ENCODE assay signal across 2 cellular contexts in genomic region chr15:89803941-89804800, GRCh38.
TF ChIP-seq lines count a peak whose summit lies in the region.

No MANE protein-coding gene starts in this region.

TF ChIP-seq in SK-N-SH treated with all-trans-retinoic acid at 6 μM for 48 hours, 23 proteins besides CTCF, POLR2A, EP300 and RAD21 (continued from another document):
- TF ChIP-seq PATZ1 (CRISPR knock-in tag; IDR thresholded peaks at IDR 0.05; ENCODE audit: borderline replicate concordance) (no peak), RARB (CRISPR knock-in tag; IDR thresholded peaks at IDR 0.05) (no peak), GLIS3 (CRISPR knock-in tag; IDR thresholded peaks at IDR 0.05) (no peak), ISL1 (CRISPR knock-in tag; IDR thresholded peaks at IDR 0.05) (no peak), POU6F1 (CRISPR knock-in tag; IDR thresholded peaks at IDR 0.05; ENCODE audit: borderline replicate concordance, low read depth) (no peak), CSDC2 (CRISPR knock-in tag; IDR thresholded peaks at IDR 0.05) (no peak), CSRNP3 (CRISPR knock-in tag; IDR thresholded peaks at IDR 0.05) (no peak), ZFP30 (CRISPR knock-in tag; IDR thresholded peaks at IDR 0.05) (no peak), ESRRG (CRISPR knock-in tag; IDR thresholded peaks at IDR 0.05) (no peak), TCF4 (CRISPR knock-in tag; IDR thresholded peaks at IDR 0.05; ENCODE audit: borderline replicate concordance) (no peak), CREB5 (CRISPR knock-in tag; IDR thresholded peaks at IDR 0.05; ENCODE audit: low read depth) (no peak), ARNTL (CRISPR knock-in tag; IDR thresholded peaks at IDR 0.05; ENCODE audit: borderline replicate concordance, low read depth) (no peak), BACH2 (CRISPR knock-in tag; IDR thresholded peaks at IDR 0.05; ENCODE audit: borderline replicate concordance) (no peak), ZNF70 (CRISPR knock-in tag; IDR thresholded peaks at IDR 0.05) (no peak), OSR1 (CRISPR knock-in tag; IDR thresholded peaks at IDR 0.05) (no peak), PPARA (CRISPR knock-in tag; IDR thresholded peaks at IDR 0.05; ENCODE audit: borderline replicate concordance) (no peak)

TF ChIP-seq in SK-N-SH, 30 proteins besides CTCF, POLR2A, EP300 and RAD21 (continued from another document):
- TF ChIP-seq REST (IDR thresholded peaks at IDR 0.05; ENCODE audit: low read depth, low read length), result no peak
- TF ChIP-seq IRF3 (IDR thresholded peaks at IDR 0.05; ENCODE audit: low read depth, low read length), result no peak
- TF ChIP-seq MAX (IDR thresholded peaks at IDR 0.05; ENCODE audit: low read depth), result no peak
- TF ChIP-seq FOSL2 (IDR thresholded peaks at IDR 0.05; ENCODE audit: borderline replicate concordance, low read depth), result no peak
